In genomic region chr10:26043469-26043868, GRCh38 we compare ENCODE assay signal across 15 cellular contexts.
DNase-seq lines count a peak whose midpoint lies in the region; ATAC-seq and TF ChIP-seq lines count a peak whose summit lies in the region.
"Had no signal": no experiment of that assay in that cellular context is flagged by ENCODE, and none has a peak within 500 bp of the region (broad histone marks: within the 10 kb centered on the region; RNA-seq: fewer than 3 reads in every experiment).

No MANE protein-coding gene starts in this region.

- H3K4me1 ChIP-seq in left lung = no peaks in the 10 kb centered on the region
- peaks cover 16 to 33% of the 10 kb centered on the region in 2 donors for H3K4me1 ChIP-seq in thoracic aorta (ENCODE audit: control insufficient read depth in 1 of 2, low read depth in 2 of 2)
- H3K4me1 ChIP-seq in aorta (ENCODE audit: control insufficient read depth in 1 of 2, insufficient read depth in 2 of 2, low read length in 2 of 2) = peaks cover 0 to 3% of the 10 kb centered on the region in 2 donors
- H3K4me1 ChIP-seq in esophagus muscularis mucosa = peaks cover 0 to 3% (median 0%) of the 10 kb centered on the region in 4 donors

- H3K4me3 ChIP-seq in left lung (no peak overlapping the region), thoracic aorta (no peak overlapping the region), aorta (ENCODE audit: low read length in 2 of 2) (no peak overlapping the region), esophagus muscularis mucosa (no peak overlapping the region)

- WGBS in aorta, 2 donors = 85 to 90% methylated on average over 2 of the region's 2 CpGs
- WGBS in esophagus muscularis mucosa = 74% methylated on average over 2 of the region's 2 CpGs

- H3K27ac ChIP-seq in left lung (no peak overlapping the region), thoracic aorta (peak overlapping the region; percentile 64 to 82), aorta (ENCODE audit: low read depth in 1 of 2, low read length in 2 of 2) (peak overlapping the region; percentile 16 to 73), esophagus muscularis mucosa (replicated peaks in 1 of 4) (no peak overlapping the region)
- H3K27ac ChIP-seq: 22Rv1 had no signal

- no peak for TF ChIP-seq POLR2A in esophagus muscularis mucosa (IDR thresholded peaks at IDR 0.05; ENCODE audit: low read depth)

- H3K9me3 ChIP-seq in left lung (no peaks in the 10 kb centered on the region), thoracic aorta (no peaks in the 10 kb centered on the region), aorta (ENCODE audit: control insufficient read depth, low read length) (no peaks in the 10 kb centered on the region), esophagus muscularis mucosa (no peaks in the 10 kb centered on the region)

- TF ChIP-seq CTCF in left lung (IDR thresholded peaks at IDR 0.05) = no peak
- TF ChIP-seq CTCF in thoracic aorta (IDR thresholded peaks at IDR 0.05) = no peak
- no peak for TF ChIP-seq CTCF in esophagus muscularis mucosa (IDR thresholded peaks at IDR 0.05)

- ATAC-seq in Right ventricle myocardium inferior = no peak
- ATAC-seq in left cardiac atrium = no peak
- peak; percentile 20 for ATAC-seq in left lung
- ATAC-seq in thoracic aorta (ENCODE audit: insufficient number of reproducible peaks, low FRiP score, low read depth) = no peak
- ATAC-seq in aorta (ENCODE audit: low FRiP score) = no peak
- ATAC-seq in HG02798 (IDR thresholded peaks at IDR 0.05; ENCODE audit: poor library complexity, unreplicated experiment) = no peak
- ATAC-seq: CD8-positive, alpha-beta T cell; HCT116; HepG2 had no signal

- DNase-seq in Right ventricle myocardium inferior (ENCODE audit: missing footprints) (peak; percentile 35), left cardiac atrium (no peak), left lung (no peak), thoracic aorta (ENCODE audit: low spot score) (no peak), aorta (no peak), esophagus muscularis mucosa (ENCODE audit: extremely low spot score) (no peak), NCI-H2227 treated with DMSO at 0.1 percent for 48 hours (lab: John Stamatoyannopoulos, UW) (no peak)
- DNase-seq: CD8-positive, alpha-beta T cell; COR-L47; DMS153; GF-D8 had no signal

- H3K27me3 ChIP-seq in left lung (no peaks in the 10 kb centered on the region), thoracic aorta (replicated peaks; ENCODE audit: insufficient read depth) (no peaks in the 10 kb centered on the region), aorta (ENCODE audit: control insufficient read depth in 1 of 2, insufficient read depth in 2 of 2, low read length in 1 of 2) (no peaks in the 10 kb centered on the region), esophagus muscularis mucosa (no peaks in the 10 kb centered on the region)

- no peaks in the 10 kb centered on the region for H3K36me3 ChIP-seq in left lung
- H3K36me3 ChIP-seq in thoracic aorta = no peaks in the 10 kb centered on the region
- H3K36me3 ChIP-seq in aorta (ENCODE audit: control insufficient read depth in 1 of 2, insufficient read depth in 2 of 2, low read length in 1 of 2) = no peaks in the 10 kb centered on the region
- no peaks in the 10 kb centered on the region for H3K36me3 ChIP-seq in esophagus muscularis mucosa

- no peak for TF ChIP-seq EP300 in esophagus muscularis mucosa (IDR thresholded peaks at IDR 0.05)

- intact Hi-C loops in Right ventricle myocardium inferior (cut with DNase I) (no loop called here), left cardiac atrium (cut with DNase I) (no loop called here), left lung (cut with DNase I) (no loop called here), aorta (cut with DNase I) (no loop called here), esophagus muscularis mucosa (cut with DNase I) (no loop called here)

Comparison
In these comparisons a context has a peak if more than half of its experiments do, and no peak if none do; other contexts are left out.
1. H3K27ac ChIP-seq: peak in thoracic aorta (2 of 2) and aorta (2 of 2); none in left lung (0 of 2) and esophagus muscularis mucosa (0 of 4).